ENCODE assay signal across 10 cellular contexts in the genomic region with DNA sequence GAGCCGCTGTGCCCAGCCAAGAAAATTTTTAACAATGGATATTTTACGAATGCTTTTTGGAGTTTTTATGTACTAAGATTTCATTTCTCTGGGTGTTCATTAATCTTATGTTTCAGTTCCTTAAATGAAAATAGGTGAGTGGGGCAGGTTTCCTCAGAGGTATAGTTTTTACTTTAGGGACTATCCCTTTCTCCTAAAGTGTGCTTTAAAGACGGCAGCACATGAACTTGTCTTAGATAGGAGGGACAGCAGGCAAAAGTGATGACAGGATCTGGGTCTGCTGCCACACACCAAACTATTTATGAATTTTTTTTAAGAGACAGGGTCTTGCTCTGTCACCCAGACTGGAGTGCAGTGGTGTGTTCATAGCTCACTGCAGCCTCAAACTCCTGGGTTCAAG. TPM values are rescaled to one million over a fixed set of nuclear protein-coding genes. Genes with fewer than 3 reads are reported as not detected.
DNase-seq lines count a peak whose midpoint lies in the region; ATAC-seq and TF ChIP-seq lines count a peak whose summit lies in the region.
"Had no signal": no experiment of that assay in that cellular context is flagged by ENCODE, and none has a peak within 500 bp of the region (broad histone marks: within the 10 kb centered on the region; RNA-seq: fewer than 3 reads in every experiment).

No MANE protein-coding gene starts in this region.

- no peaks in the 10 kb centered on the region for H3K27me3 Mint-ChIP-seq in activated naive CD8-positive, alpha-beta T cell treated with anti-CD3 and anti-CD28 coated beads for 36 hours
- H3K27me3 Mint-ChIP-seq in T-cell (no peaks in the 10 kb centered on the region), type B pancreatic cell (no peaks in the 10 kb centered on the region)

- H3K9me3 Mint-ChIP-seq in activated naive CD8-positive, alpha-beta T cell treated with anti-CD3 and anti-CD28 coated beads for 36 hours, result peaks cover 8% of the 10 kb centered on the region
- H3K9me3 Mint-ChIP-seq in T-cell (no peaks in the 10 kb centered on the region), type B pancreatic cell (no peaks in the 10 kb centered on the region)

- peaks cover 20% of the 10 kb centered on the region for H3K4me1 Mint-ChIP-seq in activated naive CD8-positive, alpha-beta T cell treated with anti-CD3 and anti-CD28 coated beads for 36 hours
- H3K4me1 Mint-ChIP-seq in T-cell (peaks cover 0 to 13% (median 4%) of the 10 kb centered on the region in 3 donors), type B pancreatic cell (ENCODE audit: unreplicated experiment) (no peaks in the 10 kb centered on the region)

- POLR2A ChIA-PET in T-cell (lab: Charles Lee), result interaction anchor here in 1 of 2 donors (0.7 kb wide), 1 partner anchor 42 kb away, joined by 3 read pairs; no protein-coding TSS in a partner anchor

- ATAC-seq in GM18868 (IDR thresholded peaks at IDR 0.05; ENCODE audit: unreplicated experiment) (peak; percentile 91), GM21390 (IDR thresholded peaks at IDR 0.05; ENCODE audit: unreplicated experiment) (peak; percentile 74), HG03097 (IDR thresholded peaks at IDR 0.05; ENCODE audit: low FRiP score, unreplicated experiment) (peak; percentile 67), T-cell (replicated peaks in 1 of 4) (no peak)

- H3K27ac Mint-ChIP-seq in activated naive CD8-positive, alpha-beta T cell treated with anti-CD3 and anti-CD28 coated beads for 36 hours, result peak overlapping the region; percentile 54
- H3K27ac Mint-ChIP-seq in T-cell (no peak overlapping the region), type B pancreatic cell (no peak overlapping the region)

- no peak for TF ChIP-seq CTCF in type B pancreatic cell (conservative IDR thresholded peaks at IDR 0.05)

- H3K4me3 Mint-ChIP-seq in activated naive CD8-positive, alpha-beta T cell treated with anti-CD3 and anti-CD28 coated beads for 36 hours, result no peak overlapping the region
- H3K4me3 Mint-ChIP-seq in T-cell (no peak overlapping the region), type B pancreatic cell (no peak overlapping the region)

- peaks cover 12% of the 10 kb centered on the region for H3K36me3 Mint-ChIP-seq in activated naive CD8-positive, alpha-beta T cell treated with anti-CD3 and anti-CD28 coated beads for 36 hours
- H3K36me3 Mint-ChIP-seq in T-cell (no peaks in the 10 kb centered on the region), type B pancreatic cell (no peaks in the 10 kb centered on the region)

- no peak for DNase-seq in activated naive CD8-positive, alpha-beta T cell treated with anti-CD3 and anti-CD28 coated beads for 36 hours
- DNase-seq in NCI-H1436 (lab: John Stamatoyannopoulos, UW) (no peak), T-cell (no peak), type B pancreatic cell (ENCODE audit: extremely low spot score, unreplicated experiment) (no peak)
- DNase-seq in stimulated activated CD4-positive, alpha-beta T cell treated with anti-CD3 and anti-CD28 coated beads, Interleukin-4, amount 100 ng/mL, for 24 hours, result no peak
- DNase-seq: left ventricle myocardium inferior, NCI-H1694 had no signal

- CTCF ChIA-PET in T-cell (lab: Charles Lee), result interaction anchor here (0.6 to 0.7 kb wide), 2 partner anchors 9 to 55 kb away, joined by 3 to 9 read pairs; no protein-coding TSS in a partner anchor

RNA-seq across cellular contexts. Expression of a gene that starts 8.0 kb away (rescaled TPM):
- total RNA-seq in activated naive CD8-positive, alpha-beta T cell treated with anti-CD3 and anti-CD28 coated beads for 36 hours, result 10 to 100 TPM; 61.5 to 62.4 TPM
- 10 to 100 TPM; 19.9 to 69.9 (median 25.1) TPM for total RNA-seq in T-cell
- total RNA-seq in type B pancreatic cell (ENCODE audit: low replicate concordance), result 10.7 and 11.3 TPM in 2 replicates

Comparison
In these comparisons a context has a peak if more than half of its experiments do, and no peak if none do; other contexts are left out.
1. ATAC-seq: peak in GM18868 (single experiment), GM21390 (single experiment) and HG03097 (single experiment); none in T-cell (0 of 4).